8 cellular contexts compared by ENCODE assay signal in the genomic region with DNA sequence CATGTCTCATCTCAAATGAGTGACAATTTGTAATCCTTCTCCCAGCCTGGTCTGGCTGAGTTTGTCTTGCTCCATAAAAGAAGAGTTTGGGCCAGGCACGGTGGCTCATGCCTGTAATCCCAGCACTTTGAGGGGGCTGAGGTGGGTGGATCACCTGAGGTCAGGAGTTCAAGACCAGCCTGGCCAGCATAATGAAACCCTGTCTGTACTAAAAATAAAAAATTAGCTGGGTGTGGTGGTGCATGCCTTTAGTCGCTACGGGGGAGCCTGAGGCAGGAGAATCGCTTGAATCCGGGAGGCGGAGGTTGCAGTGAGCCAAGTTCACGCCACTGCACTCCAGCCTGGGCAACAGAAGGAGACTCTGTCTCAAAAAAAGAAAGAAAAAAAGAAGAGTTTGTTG. TPM values are rescaled to one million over a fixed set of nuclear protein-coding genes. Genes with fewer than 3 reads are reported as not detected.
"Had no signal": no experiment of that assay in that cellular context is flagged by ENCODE, and none has a peak within 500 bp of the region (broad histone marks: within the 10 kb centered on the region; RNA-seq: fewer than 3 reads in every experiment).

No MANE protein-coding gene starts in this region.

RNA-seq across cellular contexts. Expression of a gene that starts 15.8 kb away (rescaled TPM):
- total RNA-seq: PC-3, Right ventricle myocardium inferior, Right ventricle myocardium superior, RPMI7951, SJCRH30, SJSA1, SK-MEL-5 had no signal
- polyA plus RNA-seq: SK-N-SH had no signal
